ENCODE assay signal across 2 cellular contexts in genomic region chr7:24894670-24895221, GRCh38.
A peak's percentile ranks its signal among the peaks of the same experiment; 100 is the strongest.
TF ChIP-seq lines count a peak whose summit lies in the region.

No MANE protein-coding gene starts in this region.

TF ChIP-seq in IMR-90, 13 proteins besides CTCF, POLR2A, EP300 and RAD21:
- TF ChIP-seq FOS (IDR thresholded peaks at IDR 0.05; ENCODE audit: low read depth, low read length): no peak
- TF ChIP-seq RFX5 (IDR thresholded peaks at IDR 0.05; ENCODE audit: low read depth, low read length): no peak
- no peak for TF ChIP-seq MXI1 (IDR thresholded peaks at IDR 0.05; ENCODE audit: borderline replicate concordance, low read depth, low read length)
- no peak for TF ChIP-seq MAZ (IDR thresholded peaks at IDR 0.05; ENCODE audit: borderline replicate concordance, low read depth, low read length)
- no peak for TF ChIP-seq MAFK (IDR thresholded peaks at IDR 0.05; ENCODE audit: low read depth, low read length)
- peak; percentile 54 for TF ChIP-seq SMC3 (IDR thresholded peaks at IDR 0.05; ENCODE audit: low read depth, low read length)
- TF ChIP-seq NFE2L2 (IDR thresholded peaks at IDR 0.05; ENCODE audit: low read depth, low read length): no peak

TF ChIP-seq in HepG2, 621 proteins besides CTCF, POLR2A, EP300 and RAD21:
- no peak for TF ChIP-seq ZNF446 (CRISPR knock-in tag; IDR thresholded peaks at IDR 0.05)
- peak; percentile 51; the same call in 1 of the 2 replicates for TF ChIP-seq SMC3 (IDR thresholded peaks at IDR 0.05; ENCODE audit: low read length)
- TF ChIP-seq SNAPC4 (CRISPR knock-in tag; IDR thresholded peaks at IDR 0.05): no peak
- TF ChIP-seq, protein P1, sequence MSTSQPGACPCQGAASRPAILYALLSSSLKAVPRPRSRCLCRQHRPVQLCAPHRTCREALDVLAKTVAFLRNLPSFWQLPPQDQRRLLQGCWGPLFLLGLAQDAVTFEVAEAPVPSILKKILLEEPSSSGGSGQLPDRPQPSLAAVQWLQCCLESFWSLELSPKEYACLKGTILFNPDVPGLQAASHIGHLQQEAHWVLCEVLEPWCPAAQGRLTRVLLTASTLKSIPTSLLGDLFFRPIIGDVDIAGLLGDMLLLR (CRISPR knock-in tag; IDR thresholded peaks at IDR 0.05): no peak
- TF ChIP-seq PRDM10 (CRISPR knock-in tag; IDR thresholded peaks at IDR 0.05; ENCODE audit: low read depth): no peak
- TF ChIP-seq, protein P2, sequence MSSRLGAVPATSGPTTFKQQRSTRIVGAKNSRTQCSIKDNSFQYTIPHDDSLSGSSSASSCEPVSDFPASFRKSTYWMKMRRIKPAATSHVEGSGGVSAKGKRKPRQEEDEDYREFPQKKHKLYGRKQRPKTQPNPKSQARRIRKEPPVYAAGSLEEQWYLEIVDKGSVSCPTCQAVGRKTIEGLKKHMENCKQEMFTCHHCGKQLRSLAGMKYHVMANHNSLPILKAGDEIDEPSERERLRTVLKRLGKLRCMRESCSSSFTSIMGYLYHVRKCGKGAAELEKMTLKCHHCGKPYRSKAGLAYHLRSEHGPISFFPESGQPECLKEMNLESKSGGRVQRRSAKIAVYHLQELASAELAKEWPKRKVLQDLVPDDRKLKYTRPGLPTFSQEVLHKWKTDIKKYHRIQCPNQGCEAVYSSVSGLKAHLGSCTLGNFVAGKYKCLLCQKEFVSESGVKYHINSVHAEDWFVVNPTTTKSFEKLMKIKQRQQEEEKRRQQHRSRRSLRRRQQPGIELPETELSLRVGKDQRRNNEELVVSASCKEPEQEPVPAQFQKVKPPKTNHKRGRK (CRISPR knock-in tag; IDR thresholded peaks at IDR 0.05): no peak
- TF ChIP-seq ZNF33A (CRISPR knock-in tag; IDR thresholded peaks at IDR 0.05; ENCODE audit: borderline replicate concordance): no peak
- peak; percentile 49 for TF ChIP-seq STAG1 (CRISPR knock-in tag; IDR thresholded peaks at IDR 0.05)
- no peak for TF ChIP-seq MAFF (IDR thresholded peaks at IDR 0.05; ENCODE audit: low read depth, low read length)
- no peak for TF ChIP-seq ZNF260 (CRISPR knock-in tag; IDR thresholded peaks at IDR 0.05; ENCODE audit: borderline replicate concordance, low read depth)
- no peak for TF ChIP-seq PTBP1 (IDR thresholded peaks at IDR 0.05; ENCODE audit: low read depth, low read length, poor library complexity, severe bottlenecking)
- TF ChIP-seq ZNF713 (CRISPR knock-in tag; IDR thresholded peaks at IDR 0.05): no peak
